Comparison of ENCODE assay signal across 1 cellular context in the genomic region with DNA sequence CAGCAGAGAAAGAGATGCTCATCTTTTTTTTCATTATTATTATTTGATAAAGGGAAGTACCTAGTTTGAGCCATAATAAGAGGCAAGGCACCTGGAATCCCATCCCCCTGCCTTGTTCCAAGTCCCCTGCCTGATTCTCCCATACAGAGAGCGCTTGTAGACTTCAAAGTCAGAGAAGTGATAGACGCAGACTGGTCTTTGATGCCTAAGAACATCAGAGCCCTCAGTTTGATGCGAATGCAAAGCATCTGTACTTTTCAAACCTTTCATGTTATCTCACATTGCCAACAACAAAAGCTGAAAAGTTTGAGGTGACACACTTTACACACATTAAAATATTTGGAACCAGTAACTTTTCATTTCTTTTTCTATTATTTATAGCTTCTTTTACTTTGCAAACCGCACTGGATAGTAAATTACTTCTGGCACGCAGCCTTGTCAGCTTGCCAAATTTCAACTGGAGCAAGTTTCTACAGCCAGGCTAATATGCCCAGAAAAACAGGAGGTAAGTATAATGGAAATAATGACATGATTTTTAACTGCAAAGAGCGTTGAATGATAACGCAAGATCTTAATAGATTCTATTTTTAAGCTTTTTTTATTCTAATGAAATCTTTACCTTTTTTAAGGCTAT.
A peak's percentile ranks its signal among the peaks of the same experiment; 100 is the strongest.
TF ChIP-seq lines count a peak whose summit lies in the region.

No MANE protein-coding gene starts in this region.

TF ChIP-seq in K562, 482 proteins besides CTCF, POLR2A, EP300 and RAD21:
- TF ChIP-seq, protein P1, sequence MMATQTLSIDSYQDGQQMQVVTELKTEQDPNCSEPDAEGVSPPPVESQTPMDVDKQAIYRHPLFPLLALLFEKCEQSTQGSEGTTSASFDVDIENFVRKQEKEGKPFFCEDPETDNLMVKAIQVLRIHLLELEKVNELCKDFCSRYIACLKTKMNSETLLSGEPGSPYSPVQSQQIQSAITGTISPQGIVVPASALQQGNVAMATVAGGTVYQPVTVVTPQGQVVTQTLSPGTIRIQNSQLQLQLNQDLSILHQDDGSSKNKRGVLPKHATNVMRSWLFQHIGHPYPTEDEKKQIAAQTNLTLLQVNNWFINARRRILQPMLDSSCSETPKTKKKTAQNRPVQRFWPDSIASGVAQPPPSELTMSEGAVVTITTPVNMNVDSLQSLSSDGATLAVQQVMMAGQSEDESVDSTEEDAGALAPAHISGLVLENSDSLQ (IDR thresholded peaks at IDR 0.05), result peak; percentile 20; the same call in 1 of the 2 replicates
- TF ChIP-seq ZNF436 (CRISPR knock-in tag; IDR thresholded peaks at IDR 0.05), result no peak
- peak; percentile 54 for TF ChIP-seq NFIC (IDR thresholded peaks at IDR 0.05)
- TF ChIP-seq, protein P2, sequence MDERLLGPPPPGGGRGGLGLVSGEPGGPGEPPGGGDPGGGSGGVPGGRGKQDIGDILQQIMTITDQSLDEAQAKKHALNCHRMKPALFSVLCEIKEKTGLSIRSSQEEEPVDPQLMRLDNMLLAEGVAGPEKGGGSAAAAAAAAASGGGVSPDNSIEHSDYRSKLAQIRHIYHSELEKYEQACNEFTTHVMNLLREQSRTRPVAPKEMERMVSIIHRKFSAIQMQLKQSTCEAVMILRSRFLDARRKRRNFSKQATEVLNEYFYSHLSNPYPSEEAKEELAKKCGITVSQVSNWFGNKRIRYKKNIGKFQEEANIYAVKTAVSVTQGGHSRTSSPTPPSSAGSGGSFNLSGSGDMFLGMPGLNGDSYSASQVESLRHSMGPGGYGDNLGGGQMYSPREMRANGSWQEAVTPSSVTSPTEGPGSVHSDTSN (CRISPR knock-in tag; IDR thresholded peaks at IDR 0.05; ENCODE audit: low read depth), result no peak
- TF ChIP-seq, protein P2 (tag; conservative IDR thresholded peaks at IDR 0.05; ENCODE audit: low read depth), result peak; percentile 66
- TF ChIP-seq MEIS2 (IDR thresholded peaks at IDR 0.05; ENCODE audit: partially characterized antibody), result peak; percentile 56
- TF ChIP-seq ZC3H8 (IDR thresholded peaks at IDR 0.05), result no peak
